Comparison of ENCODE assay signal across 17 cellular contexts in the genomic region with DNA sequence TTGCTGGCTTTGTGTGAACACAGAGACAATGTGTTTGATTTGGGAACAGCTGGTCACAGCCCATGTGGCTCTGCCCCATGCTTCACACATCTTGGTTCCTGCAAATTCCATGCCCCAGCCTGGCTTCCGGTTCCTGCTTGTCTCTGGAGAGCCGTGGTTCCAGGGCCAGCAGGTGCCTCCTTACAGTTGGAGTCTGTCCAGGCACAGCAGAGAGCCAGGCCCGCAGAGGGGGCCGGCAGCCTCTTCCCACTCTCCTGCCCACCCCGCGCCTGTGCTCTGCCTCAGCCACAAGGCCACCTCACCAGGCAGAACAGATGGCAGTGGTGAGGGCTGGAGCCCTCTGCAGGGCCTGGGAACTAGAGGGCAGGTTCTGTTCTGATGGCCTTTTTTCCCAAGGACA.
DNase-seq lines count a peak whose midpoint lies in the region; ATAC-seq and TF ChIP-seq lines count a peak whose summit lies in the region.
"Had no signal": no experiment of that assay in that cellular context is flagged by ENCODE, and none has a peak within 500 bp of the region (broad histone marks: within the 10 kb centered on the region; RNA-seq: fewer than 3 reads in every experiment).

No MANE protein-coding gene starts in this region.

- no peaks in the 10 kb centered on the region for H3K27me3 Mint-ChIP-seq in activated CD8-positive, alpha-beta T cell treated with anti-CD3 and anti-CD28 coated beads for 36 hours
- H3K27me3 Mint-ChIP-seq: activated CD4-positive, alpha-beta T cell treated with anti-CD3 and anti-CD28 coated beads, Interleukin-2, amount 10 ng/mL, durations not matched to agents 7 days and 5 days; brain; CD4-positive, CD25-positive, alpha-beta regulatory T cell; stimulated activated naive CD8-positive, alpha-beta T cell treated with anti-CD3 and anti-CD28 coated beads, Interleukin-15, Interleukin-2, amounts not matched to agents 100 ng/mL and 50 ng/mL, for 24 hours had no signal

- peaks cover 6% of the 10 kb centered on the region for H3K36me3 Mint-ChIP-seq in activated CD8-positive, alpha-beta T cell treated with anti-CD3 and anti-CD28 coated beads for 36 hours (ENCODE audit: low read depth)
- H3K36me3 Mint-ChIP-seq: CD4-positive, CD25-positive, alpha-beta regulatory T cell had no signal

- POLR2A ChIA-PET in activated CD8-positive, alpha-beta T cell treated with anti-CD3 and anti-CD28 coated beads for 36 hours (lab: Charles Lee) = no interaction called here

- ATAC-seq in GM21723 (IDR thresholded peaks at IDR 0.05; ENCODE audit: unreplicated experiment) (no peak), HG03280 (IDR thresholded peaks at IDR 0.05; ENCODE audit: unreplicated experiment) (no peak)
- no peak for ATAC-seq in activated CD8-positive, alpha-beta T cell treated with anti-CD3 and anti-CD28 coated beads for 36 hours

- H3K9me3 ChIP-seq in BE2C = no peaks in the 10 kb centered on the region
- H3K9me3 ChIP-seq: tibial nerve had no signal

- intact Hi-C loops in activated CD8-positive, alpha-beta T cell treated with anti-CD3 and anti-CD28 coated beads for 36 hours (cut with micrococcal nuclease) = no loop called here

- DNase-seq in BE2C (peak; percentile 64), DMS79 (lab: John Stamatoyannopoulos, UW) (peak; percentile 17), NCI-H2196 (lab: John Stamatoyannopoulos, UW; ENCODE audit: unreplicated experiment) (peak; percentile 32), cerebellum (ENCODE audit: low spot score) (peak; percentile 65), middle frontal gyrus (ENCODE audit: extremely low spot score, low spot score) (no peak)
- no peak for DNase-seq in activated CD8-positive, alpha-beta T cell treated with anti-CD3 and anti-CD28 coated beads for 36 hours
- DNase-seq: activated CD4-positive, alpha-beta T cell treated with anti-CD3 and anti-CD28 coated beads, Interleukin-2, amount 10 ng/mL, durations not matched to agents 7 days and 5 days; activated CD8-positive, alpha-beta memory T cell treated with anti-CD3 and anti-CD28 coated beads, Interleukin-2, amount 50 U/mL, for 48 hours; CD4-positive, CD25-positive, alpha-beta regulatory T cell; nephron progenitor cell had no signal

- no peaks in the 10 kb centered on the region for H3K36me3 ChIP-seq in BE2C
- H3K36me3 ChIP-seq: tibial nerve had no signal

- no peak overlapping the region for H3K27ac Mint-ChIP-seq in activated CD8-positive, alpha-beta T cell treated with anti-CD3 and anti-CD28 coated beads for 36 hours
- H3K27ac Mint-ChIP-seq: activated CD4-positive, alpha-beta T cell treated with anti-CD3 and anti-CD28 coated beads, Interleukin-2, amount 10 ng/mL, durations not matched to agents 7 days and 5 days; nephron progenitor cell; stimulated activated naive CD8-positive, alpha-beta T cell treated with anti-CD3 and anti-CD28 coated beads, Interleukin-15, Interleukin-2, amounts not matched to agents 100 ng/mL and 50 ng/mL, for 24 hours; T-helper 1 cell treated with Interleukin-12 subunit alpha and Interleukin-12 subunit beta and Interleukin-4 antibody, amounts not matched to agents 30 μg/mL and 1 μg/mL, for 36 hours had no signal

- peaks cover 44% of the 10 kb centered on the region for H3K4me1 Mint-ChIP-seq in activated CD8-positive, alpha-beta T cell treated with anti-CD3 and anti-CD28 coated beads for 36 hours (ENCODE audit: low read depth)

- CTCF ChIA-PET in activated CD8-positive, alpha-beta T cell treated with anti-CD3 and anti-CD28 coated beads for 36 hours (lab: Charles Lee) = no interaction called here

- H3K27me3 ChIP-seq in BE2C = no peaks in the 10 kb centered on the region
- H3K27me3 ChIP-seq: tibial nerve had no signal

- H3K4me1 ChIP-seq in BE2C = peaks cover 2% of the 10 kb centered on the region; the same call in 1 of the 2 replicates

- no peak overlapping the region for H3K4me3 ChIP-seq in BE2C (ENCODE audit: low read depth, low read length)
- H3K4me3 ChIP-seq: skin epidermis, tibial nerve had no signal

- H3K9me3 Mint-ChIP-seq in activated CD8-positive, alpha-beta T cell treated with anti-CD3 and anti-CD28 coated beads for 36 hours = no peaks in the 10 kb centered on the region
- H3K9me3 Mint-ChIP-seq: CD4-positive, CD25-positive, alpha-beta regulatory T cell; nephron progenitor cell; stimulated activated naive CD8-positive, alpha-beta T cell treated with anti-CD3 and anti-CD28 coated beads, Interleukin-15, Interleukin-2, amounts not matched to agents 100 ng/mL and 50 ng/mL, for 24 hours; T-helper 1 cell treated with Interleukin-12 subunit alpha and Interleukin-12 subunit beta and Interleukin-4 antibody, amounts not matched to agents 30 μg/mL and 1 μg/mL, for 36 hours had no signal

- TF ChIP-seq CTCF in BE2C (IDR thresholded peaks at IDR 0.05; ENCODE audit: low read depth, low read length) = no peak
- no peak for TF ChIP-seq CTCF in activated CD8-positive, alpha-beta T cell treated with anti-CD3 and anti-CD28 coated beads for 36 hours (IDR thresholded peaks at IDR 0.05)

- H3K4me3 Mint-ChIP-seq in activated CD8-positive, alpha-beta T cell treated with anti-CD3 and anti-CD28 coated beads for 36 hours = no peak overlapping the region
- H3K4me3 Mint-ChIP-seq: activated CD4-positive, alpha-beta T cell treated with anti-CD3 and anti-CD28 coated beads, Interleukin-2, amount 10 ng/mL, durations not matched to agents 7 days and 5 days; CD4-positive, CD25-positive, alpha-beta regulatory T cell; nephron progenitor cell; stimulated activated naive CD8-positive, alpha-beta T cell treated with anti-CD3 and anti-CD28 coated beads, Interleukin-15, Interleukin-2, amounts not matched to agents 100 ng/mL and 50 ng/mL, for 24 hours; T-helper 1 cell treated with Interleukin-12 subunit alpha and Interleukin-12 subunit beta and Interleukin-4 antibody, amounts not matched to agents 30 μg/mL and 1 μg/mL, for 36 hours had no signal

Comparison
In these comparisons a context has a peak if more than half of its experiments do, and no peak if none do; other contexts are left out.
1. DNase-seq: peak in BE2C (single experiment), DMS79 (single experiment), NCI-H2196 (single experiment) and cerebellum (single experiment); none in activated CD8-positive, alpha-beta T cell treated with anti-CD3 and anti-CD28 coated beads for 36 hours (single experiment) and middle frontal gyrus (single experiment).